In genomic region chr6:106970769-106971168, GRCh38 we compare ENCODE assay signal across 8 cellular contexts. TPM values are rescaled to one million over a fixed set of nuclear protein-coding genes. Genes with fewer than 3 reads are reported as not detected.
DNase-seq lines count a peak whose midpoint lies in the region; ATAC-seq and TF ChIP-seq lines count a peak whose summit lies in the region.
"Not testable (repeated sequence)": the region's sequence is repeated elsewhere in the genome, so short reads cannot be mapped to it uniquely, and the experiment has no call there.
"Had no signal": no experiment of that assay in that cellular context is flagged by ENCODE, and none has a peak within 500 bp of the region (broad histone marks: within the 10 kb centered on the region; RNA-seq: fewer than 3 reads in every experiment).

No MANE protein-coding gene starts in this region.

- H3K9ac ChIP-seq in BLaER1; iPS-20b (ENCODE audit: low read depth, low read length): not testable (repeated sequence)

- H3K36me3 ChIP-seq in BLaER1 (peaks cover 53% of the 10 kb centered on the region), OCI-LY7 (ENCODE audit: insufficient read depth, low read length) (peaks cover 60% of the 10 kb centered on the region), iPS-20b (ENCODE audit: insufficient read depth, low read depth, low read length) (peaks cover 45% of the 10 kb centered on the region)
- H3K36me3 ChIP-seq in body of pancreas (replicated peaks in 1 of 2; ENCODE audit: insufficient read depth in 1 of 2, low read depth in 2 of 2); thyroid gland: not testable (repeated sequence)

- intact Hi-C loops in OCI-LY7 (cut with micrococcal nuclease; ENCODE audit: unreplicated experiment); body of pancreas (cut with DNase I); thyroid gland (cut with DNase I): not testable (repeated sequence)

- TF ChIP-seq POLR2A in body of pancreas (IDR thresholded peaks at IDR 0.05) = peak in 2 of 3 donors; percentile 23 to 28
- TF ChIP-seq POLR2A in thyroid gland (IDR thresholded peaks at IDR 0.05) = not testable (repeated sequence)

- TSS peak; percentile 67 for BruUV-seq in OCI-LY7 (replicated peaks; lab: Mats Ljungman, UMichigan)

- not testable (repeated sequence) for H3K27me3 Mint-ChIP-seq in nephron progenitor cell (ENCODE audit: low read depth, poor library complexity)

- peaks cover 23% of the 10 kb centered on the region for H3K9me3 Mint-ChIP-seq in nephron progenitor cell

- not testable (repeated sequence) for H3K9me3 ChIP-seq in BLaER1; OCI-LY7 (ENCODE audit: low read length); body of pancreas; iPS-20b (ENCODE audit: insufficient read depth, low read depth, low read length); thyroid gland

- not testable (repeated sequence) for H3K27me3 ChIP-seq in BLaER1; body of pancreas; iPS-20b (ENCODE audit: insufficient read depth, low read length); thyroid gland

- CTCF ChIA-PET in OCI-LY7 (lab: Charles Lee; ENCODE audit: unreplicated experiment) = not testable (repeated sequence)

- not testable (repeated sequence) for DNase-seq in OCI-LY7 (ENCODE audit: low spot score); body of pancreas; epithelial cell of prostate (ENCODE audit: low read depth, low spot score); nephron progenitor cell; thyroid gland

- H3K27ac Mint-ChIP-seq in nephron progenitor cell = not testable (repeated sequence)

- peaks cover 87% of the 10 kb centered on the region for H4K20me1 ChIP-seq in BLaER1
- peaks cover 20% of the 10 kb centered on the region for H4K20me1 ChIP-seq in OCI-LY7 (ENCODE audit: insufficient read depth, low read length)

- not testable (repeated sequence) for H3K9me2 ChIP-seq in OCI-LY7 (ENCODE audit: insufficient read depth, low read length)

- peak overlapping the region; percentile 63 for H3K4me2 ChIP-seq in BLaER1
- H3K4me2 ChIP-seq in OCI-LY7 (ENCODE audit: low read length) = not testable (repeated sequence)

- H3K36me3 Mint-ChIP-seq in nephron progenitor cell (ENCODE audit: low read depth) = peaks cover 50% of the 10 kb centered on the region

- TF ChIP-seq CTCF in OCI-LY7 (conservative IDR thresholded peaks at IDR 0.05; ENCODE audit: low read length); body of pancreas (IDR thresholded peaks at IDR 0.05); nephron progenitor cell (IDR thresholded peaks at IDR 0.05); thyroid gland (IDR thresholded peaks at IDR 0.05): not testable (repeated sequence)

- peak overlapping the region; percentile 54 for H3K4me3 Mint-ChIP-seq in nephron progenitor cell

- peaks cover 22% of the 10 kb centered on the region for H3K4me1 ChIP-seq in BLaER1
- H3K4me1 ChIP-seq in OCI-LY7 (ENCODE audit: insufficient read depth, low read length, poor library complexity, severe bottlenecking) = peaks cover 14% of the 10 kb centered on the region
- H3K4me1 ChIP-seq in body of pancreas = peaks cover 29% of the 10 kb centered on the region
- H3K4me1 ChIP-seq in iPS-20b (ENCODE audit: insufficient read depth, low read length); thyroid gland: not testable (repeated sequence)

- peaks cover 38% of the 10 kb centered on the region for H3K79me2 ChIP-seq in OCI-LY7 (ENCODE audit: insufficient read depth, low read depth, low read length)

- H3K27ac ChIP-seq in BLaER1; OCI-LY7 (ENCODE audit: low read depth, low read length, poor library complexity, severe bottlenecking); iPS-20b (ENCODE audit: low read length): not testable (repeated sequence)
- peak overlapping the region in 1 of 4 donors; percentile 36 for H3K27ac ChIP-seq in body of pancreas
- H3K27ac ChIP-seq in epithelial cell of prostate = peak overlapping the region; percentile 37
- peak overlapping the region in 2 of 3 donors; percentile 2 to 30 for H3K27ac ChIP-seq in thyroid gland

- WGBS in body of pancreas, 2 donors = 88% methylated on average over 6 of the region's 6 CpGs
- WGBS in thyroid gland, 2 donors = 92 to 95% methylated on average over 6 of the region's 6 CpGs

- H2AFZ ChIP-seq in OCI-LY7 (ENCODE audit: low read length) = not testable (repeated sequence)

- ATAC-seq in body of pancreas = not testable (repeated sequence)

- POLR2A ChIA-PET in OCI-LY7 (lab: Charles Lee) = interaction anchor here (1.7 kb wide), 1 partner anchor 335 kb away, joined by 3 read pairs; no protein-coding TSS in a partner anchor

- H3K4me1 Mint-ChIP-seq in nephron progenitor cell = peaks cover 17% of the 10 kb centered on the region

- H3K4me3 ChIP-seq in BLaER1 (peak overlapping the region; percentile 99), iPS-20b (ENCODE audit: low read length) (peak overlapping the region; percentile 89; the same call in 1 of the 2 replicates)
- H3K4me3 ChIP-seq in OCI-LY7 (ENCODE audit: low read depth, low read length, poor library complexity, severe bottlenecking); body of pancreas; thyroid gland (replicated peaks in 1 of 3): not testable (repeated sequence)

RNA-seq across cellular contexts. Expression of gene CD24, which starts 3.8 kb away (rescaled TPM):
- total RNA-seq in OCI-LY7 (2014; rRNA removed; shearing (Covaris generic)) = 320 and 382 TPM in 2 replicates
- 198 and 224 TPM in 2 replicates for total RNA-seq in OCI-LY7 (2022)
- 100 to 1,000 TPM; 292 to 618 TPM for total RNA-seq in body of pancreas
- 1,000 to 10,000 TPM; 1,557 to 2,748 (median 2,297) TPM for total RNA-seq in thyroid gland
- total RNA-seq: CD4-positive, alpha-beta memory T cell had no signal

RNA-seq across cellular contexts. Expression of gene MTRES1, which starts 57.2 kb away (rescaled TPM):
- total RNA-seq in OCI-LY7 (2014; rRNA removed; shearing (Covaris generic)) = 22.3 and 27.3 TPM in 2 replicates
- total RNA-seq in OCI-LY7 (2022) (21.6 and 23.0 TPM in 2 replicates), body of pancreas (10 to 100 TPM in 1 of 2 donors, 1 to 10 TPM in 1; 8.6 to 15.5 TPM), thyroid gland (10 to 100 TPM; 12.8 to 31.3 (median 21.1) TPM)
